ENCODE assay signal across 8 cellular contexts in genomic region chr9:128159784-128160602, GRCh38. TPM values are rescaled to one million over a fixed set of nuclear protein-coding genes. Genes with fewer than 3 reads are reported as not detected.
DNase-seq lines count a peak whose midpoint lies in the region; ATAC-seq and TF ChIP-seq lines count a peak whose summit lies in the region.

BBLN (plus strand) TSS chr9:128160265; CDS start chr9:128160408, 143 bp downstream.

- H3K9me3 ChIP-seq in WERI-Rb-1 (ENCODE audit: severe bottlenecking) = no peaks in the 10 kb centered on the region
- H3K9me3 ChIP-seq in breast epithelium = no peaks in the 10 kb centered on the region
- no peaks in the 10 kb centered on the region for H3K9me3 ChIP-seq in iPS-20b (ENCODE audit: insufficient read depth, low read depth, low read length)

- H3K27ac ChIP-seq in 22Rv1 (peak within 1 kb of the TSS; percentile 63), WERI-Rb-1 (peak within 1 kb of the TSS; percentile 83), breast epithelium (peak within 1 kb of the TSS; percentile 80 to 86), iPS-20b (ENCODE audit: low read length) (peak within 1 kb of the TSS; percentile 74), skin epidermis (peak within 1 kb of the TSS; percentile 37 to 92 (median 80))

- DNase-seq in NCI-H2227 (lab: John Stamatoyannopoulos, UW; ENCODE audit: unreplicated experiment) = peak; percentile 94
- peak; percentile 98 for DNase-seq in WERI-Rb-1
- peak; percentile 95 to 97 for DNase-seq in breast epithelium (ENCODE audit: low spot score in 2 of 2)

- ATAC-seq in GM18861 (IDR thresholded peaks at IDR 0.05; ENCODE audit: unreplicated experiment) (peak; percentile 55), HG03103 (IDR thresholded peaks at IDR 0.05; ENCODE audit: low read depth, unreplicated experiment) (peak; percentile 80)

- H3K27me3 ChIP-seq in WERI-Rb-1 (ENCODE audit: insufficient read depth, low read depth, severe bottlenecking) (no peaks in the 10 kb centered on the region), breast epithelium (no peaks in the 10 kb centered on the region), iPS-20b (ENCODE audit: insufficient read depth, low read length) (no peaks in the 10 kb centered on the region)

- TF ChIP-seq CTCF in 22Rv1 (IDR thresholded peaks at IDR 0.05) (no peak), WERI-Rb-1 (IDR thresholded peaks at IDR 0.05; ENCODE audit: low read depth, low read length) (no peak), breast epithelium (IDR thresholded peaks at IDR 0.05) (no peak)

- peak within 1 kb of the TSS; percentile 91 for H3K9ac ChIP-seq in iPS-20b (ENCODE audit: low read depth, low read length)

- no peaks in the 10 kb centered on the region for H3K4me1 ChIP-seq in breast epithelium
- peaks cover 3% of the 10 kb centered on the region; the same call in 1 of the 2 replicates for H3K4me1 ChIP-seq in iPS-20b (ENCODE audit: insufficient read depth, low read length)

- H3K36me3 ChIP-seq in WERI-Rb-1 (peaks cover 34% of the 10 kb centered on the region), breast epithelium (no peaks in the 10 kb centered on the region), iPS-20b (ENCODE audit: insufficient read depth, low read depth, low read length) (peaks cover 25% of the 10 kb centered on the region)

- intact Hi-C loops in breast epithelium (cut with DNase I; ENCODE audit: low total_unique reads) = no loop called here

- peak; percentile 60 for TF ChIP-seq POLR2A in breast epithelium (IDR thresholded peaks at IDR 0.05)

- peak within 1 kb of the TSS; percentile 64 for H3K4me3 ChIP-seq in WERI-Rb-1 (ENCODE audit: low read depth, low read length)
- peak within 1 kb of the TSS; percentile 73 to 84 (median 80) for H3K4me3 ChIP-seq in breast epithelium
- peak within 1 kb of the TSS; percentile 93 for H3K4me3 ChIP-seq in iPS-20b (ENCODE audit: low read length)
- H3K4me3 ChIP-seq in skin epidermis = peak within 1 kb of the TSS; percentile 52 to 85 (median 66)

RNA-seq across cellular contexts. Expression of gene BBLN, which starts in this region (rescaled TPM):
- 100 to 1,000 TPM; 144 to 232 (median 152) TPM for total RNA-seq in breast epithelium

Comparison
In these comparisons a context has a peak if more than half of its experiments do, and no peak if none do; other contexts are left out.
1. Peak in every context shown above with its lines: DNase-seq, ATAC-seq, H3K4me3 ChIP-seq and H3K27ac ChIP-seq.